In genomic region chr18:49459404-49460171, GRCh38 we compare ENCODE assay signal across 9 cellular contexts. TPM values are rescaled to one million over a fixed set of nuclear protein-coding genes. Genes with fewer than 3 reads are reported as not detected.
A peak's percentile ranks its signal among the peaks of the same experiment; 100 is the strongest.
DNase-seq lines count a peak whose midpoint lies in the region; ATAC-seq, FAIRE-seq and TF ChIP-seq lines count a peak whose summit lies in the region.
"Had no signal": no experiment of that assay in that cellular context is flagged by ENCODE, and none has a peak within 500 bp of the region (broad histone marks: within the 10 kb centered on the region; RNA-seq: fewer than 3 reads in every experiment).

No MANE protein-coding gene starts in this region.

- no peaks in the 10 kb centered on the region for H3K9me3 ChIP-seq in endothelial cell of umbilical vein (replicated peaks; ENCODE audit: control insufficient read depth, insufficient read depth, low read length)

- POLR2A ChIA-PET in endothelial cell of umbilical vein (lab: Charles Lee), result interaction anchor here (0.6 to 0.8 kb wide), 2 partner anchors 17 to 57 kb away, joined by 3 to 4 read pairs; no protein-coding TSS in a partner anchor

- dilution Hi-C loops in endothelial cell of umbilical vein (cut with MboI; ENCODE audit: extremely low pct_ligation_motif_present, low sequenced_read_pairs), result no loop called here

- peak overlapping the region; percentile 49 for H3K27ac ChIP-seq in endothelial cell of umbilical vein (ENCODE audit: insufficient read depth, low read depth, low read length)
- H3K27ac ChIP-seq in urinary bladder (ENCODE audit: low read depth), result peak overlapping the region; percentile 94

- BruUV-seq in endothelial cell of umbilical vein (replicated peaks; lab: Mats Ljungman, UMichigan), result no TSS peak

- H3K36me3 ChIP-seq in endothelial cell of umbilical vein (ENCODE audit: control insufficient read depth in 2 of 2, extremely low read depth in 1 of 2, insufficient read depth in 2 of 2, low read length in 2 of 2) (no peaks in the 10 kb centered on the region), urinary bladder (ENCODE audit: insufficient read depth) (no peaks in the 10 kb centered on the region)

- peak overlapping the region; percentile 94 for H3K4me3 ChIP-seq in WI38 (ENCODE audit: low read depth, low read length)
- H3K4me3 ChIP-seq in endothelial cell of umbilical vein (replicated peaks in 1 of 3; ENCODE audit: insufficient read depth in 1 of 3, low read depth in 1 of 3, low read length in 3 of 3), result peak overlapping the region; percentile 57 to 99 (median 87)
- H3K4me3 ChIP-seq in urinary bladder (ENCODE audit: low read depth, low read length), result peak overlapping the region; percentile 99

- peak overlapping the region; percentile 90 for H3K4me3 Mint-ChIP-seq in natural killer cell

- H3K4me1 ChIP-seq in endothelial cell of umbilical vein (ENCODE audit: control insufficient read depth, extremely low read depth, insufficient read depth, low read length) (peaks cover 18% of the 10 kb centered on the region), urinary bladder (ENCODE audit: insufficient read depth) (no peaks in the 10 kb centered on the region)

- ATAC-seq in HG03039 (IDR thresholded peaks at IDR 0.05; ENCODE audit: unreplicated experiment), result peak; percentile 28
- ATAC-seq in natural killer cell, result peak; percentile 41 to 58 (median 54)
- no peak for ATAC-seq in HG02642 (IDR thresholded peaks at IDR 0.05; ENCODE audit: poor library complexity, unreplicated experiment)

- CTCF ChIA-PET in endothelial cell of umbilical vein (lab: Charles Lee), result interaction anchor here (1.0 to 1.2 kb wide), 3 partner anchors 10 to 399 kb away, joined by 3 to 8 read pairs (median 7); no protein-coding TSS in a partner anchor

- H3K4me1 Mint-ChIP-seq in natural killer cell, result peaks cover 38 to 46% of the 10 kb centered on the region in 2 donors

- peaks cover 41% of the 10 kb centered on the region for H3K79me2 ChIP-seq in endothelial cell of umbilical vein (ENCODE audit: control insufficient read depth, insufficient read depth, low read length)

- H3K9ac ChIP-seq in endothelial cell of umbilical vein (replicated peaks; ENCODE audit: extremely low read depth, insufficient read depth, low read length), result peak overlapping the region; percentile 76

- TF ChIP-seq CTCF in WI38 (IDR thresholded peaks at IDR 0.05; ENCODE audit: low read depth, low read length) (no peak), endothelial cell of umbilical vein (IDR thresholded peaks at IDR 0.05; ENCODE audit: extremely low read depth in 1 of 2, insufficient read depth in 1 of 2, low read depth in 1 of 2, low read length in 2 of 2) (no peak), natural killer cell (IDR thresholded peaks at IDR 0.05) (no peak)

- peak; percentile 4 for FAIRE-seq in endothelial cell of umbilical vein (lab: Jason Lieb, UNC)
- FAIRE-seq: endometrium had no signal

- TF ChIP-seq POLR2A in endothelial cell of umbilical vein (IDR thresholded peaks at IDR 0.05; ENCODE audit: low read depth, low read length), result no peak

- intact Hi-C loops in endothelial cell of umbilical vein (cut with micrococcal nuclease), result loop anchor here (1.0 to 10.0 kb wide), 5 partner anchors 17 to 915 kb away; partner anchors contain the start of genes C18orf32 and RPL17
- intact Hi-C loops in natural killer cell (cut with micrococcal nuclease), result loop anchor here (1.0 kb wide), 1 partner anchor 33 kb away; the partner anchor contains the start of gene RPL17

- WGBS in urinary bladder, result 16% methylated on average over 16 of the region's 16 CpGs

- H3K36me3 Mint-ChIP-seq in natural killer cell, result no peaks in the 10 kb centered on the region

- DNase-seq in NCI-H1105 treated with DMSO at 0.1 percent for 48 hours (lab: John Stamatoyannopoulos, UW) (peak; percentile 18), NCI-H1105 (lab: John Stamatoyannopoulos, UW) (no peak), endothelial cell of umbilical vein (ENCODE audit: low read depth, low spot score) (peak; percentile 8), natural killer cell (no peak)

- H3K27me3 Mint-ChIP-seq in natural killer cell (ENCODE audit: low read depth in 2 of 2), result no peaks in the 10 kb centered on the region

- H3K4me2 ChIP-seq in endothelial cell of umbilical vein (ENCODE audit: insufficient read depth, low read length), result peak overlapping the region; percentile 96

- H3K9me3 Mint-ChIP-seq in natural killer cell, result no peaks in the 10 kb centered on the region

- no peaks in the 10 kb centered on the region for H3K9me1 ChIP-seq in endothelial cell of umbilical vein (replicated peaks; ENCODE audit: control insufficient read depth, extremely low read depth, insufficient read depth, low read length)

- peak overlapping the region; percentile 92 for H2AFZ ChIP-seq in endothelial cell of umbilical vein (ENCODE audit: low read depth, low read length)

- H3K27ac Mint-ChIP-seq in natural killer cell, result peak overlapping the region; percentile 5 to 84

- no peaks in the 10 kb centered on the region for H3K27me3 ChIP-seq in endothelial cell of umbilical vein (ENCODE audit: control insufficient read depth in 2 of 2, insufficient read depth in 2 of 2, low read length in 2 of 2)

- peaks cover 4% of the 10 kb centered on the region for H4K20me1 ChIP-seq in endothelial cell of umbilical vein (replicated peaks; ENCODE audit: control insufficient read depth, extremely low read depth, insufficient read depth, low read length)

TF ChIP-seq in endothelial cell of umbilical vein, 7 proteins besides CTCF, POLR2A, EP300 and RAD21:
- no peak for TF ChIP-seq EZH2 (IDR thresholded peaks at IDR 0.05; ENCODE audit: borderline replicate concordance, low read depth, low read length, severe bottlenecking)
- no peak for TF ChIP-seq POLR2AphosphoS5 (IDR thresholded peaks at IDR 0.05; ENCODE audit: insufficient read depth, low read depth, low read length)
- TF ChIP-seq MAX (IDR thresholded peaks at IDR 0.05; ENCODE audit: insufficient read depth, insufficient read length), result no peak
- no peak for TF ChIP-seq FOS (IDR thresholded peaks at IDR 0.05; ENCODE audit: borderline replicate concordance, insufficient read depth, low read length)
- TF ChIP-seq MYC (IDR thresholded peaks at IDR 0.05; ENCODE audit: low read depth, low read length), result no peak
TF ChIP-seq in endothelial cell of umbilical vein: peak in this region for 0.

RNA-seq across cellular contexts. Expression of gene DYM, which starts 0.9 kb away (rescaled TPM):
- total RNA-seq in endothelial cell of umbilical vein, result 53.2 and 57.4 TPM in 2 replicates
- polyA plus RNA-seq in endothelial cell of umbilical vein, result 21.9 and 26.4 TPM in 2 replicates
- 20.6 and 27.6 TPM in 2 replicates for polyA plus RNA-seq in endothelial cell of umbilical vein (2011; cell fraction: cytosol; rRNA removed)
- polyA plus RNA-seq in endothelial cell of umbilical vein (2011; cell fraction: nucleus; rRNA removed), result 20.8 and 22.8 TPM in 2 replicates
- polyA plus RNA-seq in endothelial cell of umbilical vein (2012), result 29.9 and 40.9 TPM in 2 replicates
- 124 TPM in 2 replicates for polyA minus RNA-seq in endothelial cell of umbilical vein
- 56.4 TPM for polyA minus RNA-seq in endothelial cell of umbilical vein (2011; cell fraction: cytosol; rRNA and poly(A)+ RNA removed)
- 211 and 218 TPM in 2 replicates for polyA minus RNA-seq in endothelial cell of umbilical vein (2011; cell fraction: nucleus; rRNA and poly(A)+ RNA removed)
- total RNA-seq in natural killer cell, result 10 to 100 TPM; 78.2 to 81.3 (median 78.4) TPM
- total RNA-seq in urinary bladder, result 97.1 TPM
- 31.6 TPM for polyA plus RNA-seq in urinary bladder

RNA-seq across cellular contexts. Expression of gene C18orf32, which starts 27.4 kb away (rescaled TPM):
- 27.4 and 28.4 TPM in 2 replicates for total RNA-seq in endothelial cell of umbilical vein
- polyA plus RNA-seq in endothelial cell of umbilical vein, result 18.7 and 20.4 TPM in 2 replicates
- 20.2 and 27.0 TPM in 2 replicates for polyA plus RNA-seq in endothelial cell of umbilical vein (2011; cell fraction: cytosol; rRNA removed)
- polyA plus RNA-seq in endothelial cell of umbilical vein (2011; cell fraction: nucleus; rRNA removed), result 10.1 and 11.5 TPM in 2 replicates
- 17.8 and 20.8 TPM in 2 replicates for polyA plus RNA-seq in endothelial cell of umbilical vein (2012)
- polyA minus RNA-seq in endothelial cell of umbilical vein, result 3.4 and 4.1 TPM in 2 replicates
- 5.7 TPM for polyA minus RNA-seq in endothelial cell of umbilical vein (2011; cell fraction: cytosol; rRNA and poly(A)+ RNA removed)
- polyA minus RNA-seq in endothelial cell of umbilical vein (2011; cell fraction: nucleus; rRNA and poly(A)+ RNA removed), result 2.9 and 4.8 TPM in 2 replicates
- 10 to 100 TPM; 18.8 to 28.0 (median 23.9) TPM for total RNA-seq in natural killer cell
- total RNA-seq in urinary bladder, result 38.3 TPM
- 81.5 TPM for polyA plus RNA-seq in urinary bladder

RNA-seq across cellular contexts. Expression of gene RPL17, which starts 32.7 kb away (rescaled TPM):
- total RNA-seq in endothelial cell of umbilical vein (1,808 and 1,822 TPM in 2 replicates), natural killer cell (1,000 to 10,000 TPM; 1,115 to 1,338 (median 1,336) TPM), urinary bladder (2,585 TPM)
- polyA plus RNA-seq in endothelial cell of umbilical vein (2,510 and 3,284 TPM in 2 replicates), urinary bladder (2,746 TPM)
- polyA plus RNA-seq in endothelial cell of umbilical vein (2011; cell fraction: cytosol; rRNA removed), result 4,832 and 5,046 TPM in 2 replicates
- 1,295 and 1,487 TPM in 2 replicates for polyA plus RNA-seq in endothelial cell of umbilical vein (2011; cell fraction: nucleus; rRNA removed)
- 3,722 and 3,858 TPM in 2 replicates for polyA plus RNA-seq in endothelial cell of umbilical vein (2012)
- 915 and 991 TPM in 2 replicates for polyA minus RNA-seq in endothelial cell of umbilical vein
- polyA minus RNA-seq in endothelial cell of umbilical vein (2011; cell fraction: cytosol; rRNA and poly(A)+ RNA removed), result 476 TPM
- polyA minus RNA-seq in endothelial cell of umbilical vein (2011; cell fraction: nucleus; rRNA and poly(A)+ RNA removed), result 210 and 272 TPM in 2 replicates

Comparison
In these comparisons a context has a peak if more than half of its experiments do, and no peak if none do; other contexts are left out.
1. DNase-seq: peak in NCI-H1105 treated with DMSO at 0.1 percent for 48 hours (single experiment) and endothelial cell of umbilical vein (single experiment); none in NCI-H1105 (single experiment) and natural killer cell (single experiment).
2. Peak in every context shown above with its lines, with median percentiles within 50 percentile points of each other: H3K4me3 ChIP-seq.